8 cellular contexts compared by ENCODE assay signal in genomic region chr1:35930593-35931423, GRCh38. TPM values are rescaled to one million over a fixed set of nuclear protein-coding genes. Genes with fewer than 3 reads are reported as not detected.
DNase-seq lines count a peak whose midpoint lies in the region; ATAC-seq and TF ChIP-seq lines count a peak whose summit lies in the region.

Gene AGO3, plus strand, starts transcription at chr1:35931105. Its CDS starts 322 bp downstream, at chr1:35931427.

- peaks cover 10% of the 10 kb centered on the region for H3K4me1 ChIP-seq in MM.1S (ENCODE audit: low read length)

- H3K9me2 ChIP-seq in MM.1S (replicated peaks; ENCODE audit: insufficient read depth, low read length) = no peaks in the 10 kb centered on the region
- no peaks in the 10 kb centered on the region for H3K9me2 ChIP-seq in neural cell (ENCODE audit: insufficient read depth, low read length)

- peaks cover 38% of the 10 kb centered on the region for H3K4me1 Mint-ChIP-seq in stimulated activated naive CD8-positive, alpha-beta T cell treated with anti-CD3 and anti-CD28 coated beads, Interleukin-15, amount 100 ng/mL, for 72 hours

- DNase-seq in ELR (ENCODE audit: low read depth) (peak; percentile 88), HCEC 1CT (peak; percentile 84), MM.1S (peak; percentile 83), SIG-M5 treated with dmso at 0.1 percent for 504 hours (lab: John Stamatoyannopoulos, UW; ENCODE audit: unreplicated experiment) (peak; percentile 92), activated gamma-delta T cell (lab: John Stamatoyannopoulos, UW) (peak; percentile 87), foreskin fibroblast (peak; percentile 69 to 90)
- peak; percentile 93 to 94 for DNase-seq in stimulated activated naive CD8-positive, alpha-beta T cell treated with anti-CD3 and anti-CD28 coated beads, Interleukin-15, amount 100 ng/mL, for 72 hours

- TF ChIP-seq CTCF in MM.1S (IDR thresholded peaks at IDR 0.05; ENCODE audit: low read length) (no peak), foreskin fibroblast (IDR thresholded peaks at IDR 0.05; ENCODE audit: low read depth, low read length) (no peak), neural cell (IDR thresholded peaks at IDR 0.05; ENCODE audit: poor library complexity, severe bottlenecking) (peak; percentile 16)

- peak; percentile 17 for TF ChIP-seq RAD21 in neural cell (conservative IDR thresholded peaks at IDR 0.05)

- H3K79me2 ChIP-seq in MM.1S (ENCODE audit: low read length) (peaks cover 43% of the 10 kb centered on the region), neural cell (replicated peaks; ENCODE audit: insufficient read depth, low read length) (peaks cover 41% of the 10 kb centered on the region)

- H3K27ac Mint-ChIP-seq in stimulated activated naive CD8-positive, alpha-beta T cell treated with anti-CD3 and anti-CD28 coated beads, Interleukin-15, amount 100 ng/mL, for 72 hours = peak within 1 kb of the TSS; percentile 98 to 99

- no peaks in the 10 kb centered on the region for H3K27me3 ChIP-seq in MM.1S (replicated peaks; ENCODE audit: insufficient read depth, low read length)
- no peaks in the 10 kb centered on the region for H3K27me3 ChIP-seq in neural cell (ENCODE audit: insufficient read depth, low read depth, low read length)

- peak; percentile 47 for TF ChIP-seq EP300 in neural cell (conservative IDR thresholded peaks at IDR 0.05; ENCODE audit: poor library complexity, severe bottlenecking)

- peak within 1 kb of the TSS; percentile 83 for H3K27ac ChIP-seq in MM.1S (ENCODE audit: low read length)
- H3K27ac ChIP-seq in neural cell (ENCODE audit: low read length) = peak within 1 kb of the TSS; percentile 80

- H2AFZ ChIP-seq in MM.1S (ENCODE audit: low read length) (peak within 1 kb of the TSS; percentile 99), neural cell (ENCODE audit: low read depth, low read length) (peak within 1 kb of the TSS; percentile 7)

- H4K20me1 ChIP-seq in MM.1S (ENCODE audit: insufficient read depth, low read length) (peaks cover 6% of the 10 kb centered on the region; the same call in 1 of the 2 replicates), neural cell (ENCODE audit: insufficient read depth) (no peaks in the 10 kb centered on the region)

- ATAC-seq in stimulated activated naive CD8-positive, alpha-beta T cell treated with anti-CD3 and anti-CD28 coated beads, Interleukin-15, amount 100 ng/mL, for 72 hours = peak; percentile 96

- H3F3A ChIP-seq in MM.1S (ENCODE audit: insufficient read depth, low read length) (peaks cover 28% of the 10 kb centered on the region), neural cell (ENCODE audit: insufficient read depth, low read length, poor library complexity, severe bottlenecking) (no peaks in the 10 kb centered on the region)

- peak within 1 kb of the TSS; percentile 89 for H3K4me2 ChIP-seq in MM.1S (ENCODE audit: low read depth, low read length)
- peak within 1 kb of the TSS; percentile 89 for H3K4me2 ChIP-seq in neural cell (ENCODE audit: low read length)

- H3K4me3 ChIP-seq in MM.1S (ENCODE audit: low read length) = peak within 1 kb of the TSS; percentile 97
- H3K4me3 ChIP-seq in foreskin fibroblast (ENCODE audit: low read depth in 1 of 2, low read length in 2 of 2) = peak within 1 kb of the TSS; percentile 85 to 96
- peak within 1 kb of the TSS; percentile 72 for H3K4me3 ChIP-seq in neural cell (ENCODE audit: low read length)

- no peaks in the 10 kb centered on the region for H3K9me3 Mint-ChIP-seq in stimulated activated naive CD8-positive, alpha-beta T cell treated with anti-CD3 and anti-CD28 coated beads, Interleukin-15, amount 100 ng/mL, for 72 hours

- H3K4me3 Mint-ChIP-seq in stimulated activated naive CD8-positive, alpha-beta T cell treated with anti-CD3 and anti-CD28 coated beads, Interleukin-15, amount 100 ng/mL, for 72 hours = peak within 1 kb of the TSS; percentile 96 to 97

- no peaks in the 10 kb centered on the region for H3K36me3 ChIP-seq in MM.1S (replicated peaks; ENCODE audit: insufficient read depth, low read length)
- no peaks in the 10 kb centered on the region for H3K36me3 ChIP-seq in neural cell (ENCODE audit: insufficient read depth, low read length)

- no peaks in the 10 kb centered on the region for H3K27me3 Mint-ChIP-seq in stimulated activated naive CD8-positive, alpha-beta T cell treated with anti-CD3 and anti-CD28 coated beads, Interleukin-15, amount 100 ng/mL, for 72 hours

- peak within 1 kb of the TSS; percentile 80 for H3K9ac ChIP-seq in MM.1S (ENCODE audit: low read length)
- peak within 1 kb of the TSS; percentile 78 for H3K9ac ChIP-seq in neural cell (ENCODE audit: low read length)

- no peaks in the 10 kb centered on the region for H3K9me3 ChIP-seq in MM.1S (replicated peaks; ENCODE audit: insufficient read depth, low read length)
- H3K9me3 ChIP-seq in neural cell (ENCODE audit: low read length) = no peaks in the 10 kb centered on the region

TF ChIP-seq in neural cell, 6 proteins besides CTCF, POLR2A, EP300 and RAD21:
- peak; percentile 84 for TF ChIP-seq POLR2AphosphoS5 (IDR thresholded peaks at IDR 0.05)
- no peak for TF ChIP-seq EZH2 (IDR thresholded peaks at IDR 0.05; ENCODE audit: borderline replicate concordance, insufficient read depth, low read length, poor library complexity, severe bottlenecking)
- TF ChIP-seq SMC3 (conservative IDR thresholded peaks at IDR 0.05; ENCODE audit: poor library complexity) = no peak
- peak; percentile 89 for TF ChIP-seq MXI1 (conservative IDR thresholded peaks at IDR 0.05; ENCODE audit: poor library complexity, severe bottlenecking)
- TF ChIP-seq TAF1 (IDR thresholded peaks at IDR 0.05; ENCODE audit: low read depth) = peak; percentile 83
- TF ChIP-seq, protein P1, sequence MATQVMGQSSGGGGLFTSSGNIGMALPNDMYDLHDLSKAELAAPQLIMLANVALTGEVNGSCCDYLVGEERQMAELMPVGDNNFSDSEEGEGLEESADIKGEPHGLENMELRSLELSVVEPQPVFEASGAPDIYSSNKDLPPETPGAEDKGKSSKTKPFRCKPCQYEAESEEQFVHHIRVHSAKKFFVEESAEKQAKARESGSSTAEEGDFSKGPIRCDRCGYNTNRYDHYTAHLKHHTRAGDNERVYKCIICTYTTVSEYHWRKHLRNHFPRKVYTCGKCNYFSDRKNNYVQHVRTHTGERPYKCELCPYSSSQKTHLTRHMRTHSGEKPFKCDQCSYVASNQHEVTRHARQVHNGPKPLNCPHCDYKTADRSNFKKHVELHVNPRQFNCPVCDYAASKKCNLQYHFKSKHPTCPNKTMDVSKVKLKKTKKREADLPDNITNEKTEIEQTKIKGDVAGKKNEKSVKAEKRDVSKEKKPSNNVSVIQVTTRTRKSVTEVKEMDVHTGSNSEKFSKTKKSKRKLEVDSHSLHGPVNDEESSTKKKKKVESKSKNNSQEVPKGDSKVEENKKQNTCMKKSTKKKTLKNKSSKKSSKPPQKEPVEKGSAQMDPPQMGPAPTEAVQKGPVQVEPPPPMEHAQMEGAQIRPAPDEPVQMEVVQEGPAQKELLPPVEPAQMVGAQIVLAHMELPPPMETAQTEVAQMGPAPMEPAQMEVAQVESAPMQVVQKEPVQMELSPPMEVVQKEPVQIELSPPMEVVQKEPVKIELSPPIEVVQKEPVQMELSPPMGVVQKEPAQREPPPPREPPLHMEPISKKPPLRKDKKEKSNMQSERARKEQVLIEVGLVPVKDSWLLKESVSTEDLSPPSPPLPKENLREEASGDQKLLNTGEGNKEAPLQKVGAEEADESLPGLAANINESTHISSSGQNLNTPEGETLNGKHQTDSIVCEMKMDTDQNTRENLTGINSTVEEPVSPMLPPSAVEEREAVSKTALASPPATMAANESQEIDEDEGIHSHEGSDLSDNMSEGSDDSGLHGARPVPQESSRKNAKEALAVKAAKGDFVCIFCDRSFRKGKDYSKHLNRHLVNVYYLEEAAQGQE (IDR thresholded peaks at IDR 0.05; ENCODE audit: borderline replicate concordance) = peak; percentile 89
TF ChIP-seq in neural cell: peak in this region for 4.

RNA-seq across cellular contexts. Expression of gene AGO3, which starts in this region (rescaled TPM):
- polyA plus RNA-seq in neural cell = 9.4 and 10.2 TPM in 2 replicates
- polyA minus RNA-seq in neural cell = 36.8 and 41.9 TPM in 2 replicates

Comparison
In these comparisons a context has a peak if more than half of its experiments do, and no peak if none do; other contexts are left out.
1. Peak in every context shown above with its lines: DNase-seq, ATAC-seq, H3K4me3 ChIP-seq and H3K27ac ChIP-seq.